ENCODE assay signal across 18 cellular contexts in the genomic region with DNA sequence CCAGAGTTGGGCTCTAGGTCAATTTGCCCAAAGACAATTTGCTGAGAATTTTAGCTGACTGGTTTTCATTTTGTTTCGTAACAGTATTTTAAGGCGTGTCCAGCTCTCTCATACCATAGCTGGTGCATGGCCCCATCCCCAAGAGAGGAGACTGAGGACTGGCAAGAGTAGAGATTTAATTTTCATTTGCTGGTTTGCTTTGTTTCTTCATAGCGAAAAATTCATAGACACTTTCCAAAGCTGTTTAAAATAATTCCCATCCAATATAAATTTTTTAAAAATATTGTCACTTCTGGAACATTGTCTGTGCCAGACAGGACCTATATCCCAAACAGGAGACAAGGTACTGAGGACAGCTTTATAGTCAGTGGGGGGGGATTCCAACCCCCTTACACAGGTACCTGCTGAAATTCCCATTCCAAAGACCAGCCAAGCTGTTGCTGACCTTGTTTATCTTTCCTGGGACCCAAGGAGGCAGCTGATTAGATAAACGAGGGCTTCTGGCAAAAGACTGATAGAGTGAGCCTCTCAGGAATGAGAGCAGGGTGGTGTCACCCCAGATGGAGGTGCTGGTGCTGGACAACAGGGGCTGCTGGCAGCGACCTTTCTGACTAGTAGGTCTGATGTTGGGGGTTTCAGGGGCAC. TPM values are rescaled to one million over a fixed set of nuclear protein-coding genes. Genes with fewer than 3 reads are reported as not detected.
DNase-seq lines count a peak whose midpoint lies in the region; ATAC-seq and TF ChIP-seq lines count a peak whose summit lies in the region.
"Had no signal": no experiment of that assay in that cellular context is flagged by ENCODE, and none has a peak within 500 bp of the region (broad histone marks: within the 10 kb centered on the region; RNA-seq: fewer than 3 reads in every experiment).

No MANE protein-coding gene starts in this region.

- TF ChIP-seq CTCF in lower lobe of right lung (IDR thresholded peaks at IDR 0.05) (no peak), transverse colon (IDR thresholded peaks at IDR 0.05) (no peak)

- TF ChIP-seq POLR2A in transverse colon (IDR thresholded peaks at IDR 0.05), result no peak

- H3K9me3 ChIP-seq in esophagus (ENCODE audit: control insufficient read depth in 2 of 2, insufficient read depth in 1 of 2, low read depth in 1 of 2, low read length in 1 of 2), result no peaks in the 10 kb centered on the region
- H3K9me3 ChIP-seq in lower lobe of right lung, result no peaks in the 10 kb centered on the region
- no peaks in the 10 kb centered on the region for H3K9me3 ChIP-seq in transverse colon
- H3K9me3 ChIP-seq: BLaER1 treated with 17β-estradiol and CSF1 and Interleukin-3, amounts not matched to agents 10 nM and 100 nM; tibial nerve had no signal

- intact Hi-C loops in lower lobe of right lung (cut with DNase I) (no loop called here), transverse colon (cut with DNase I; ENCODE audit: low total_unique reads) (no loop called here)

- H3K27ac ChIP-seq in esophagus (ENCODE audit: low read depth in 2 of 2, low read length in 1 of 2) (peak overlapping the region; percentile 35 to 96), lower lobe of right lung (peak overlapping the region; percentile 58), transverse colon (peak overlapping the region; percentile 27 to 57 (median 52))
- H3K27ac ChIP-seq: 22Rv1 had no signal

- ATAC-seq in lower lobe of right lung (peak; percentile 0 to 2), HG03097 (IDR thresholded peaks at IDR 0.05; ENCODE audit: low FRiP score, unreplicated experiment) (no peak)

- in situ Hi-C loops in transverse colon (cut with MboI; ENCODE audit: low pct_ligation_motif_present in 1 of 4, low pct_unique_long_range_greater_than_20kb in 1 of 4, low sequenced_read_pairs in 3 of 4), result no loop called here

- WGBS in esophagus, 2 donors, result 63 to 69% methylated on average over 5 of the region's 5 CpGs
- WGBS in transverse colon (ENCODE audit: low coverage in 1 of 2), 2 donors, result 79 to 100% methylated on average over 3 to 5 of the region's 5 CpGs

- no peak for TF ChIP-seq EP300 in transverse colon (IDR thresholded peaks at IDR 0.05; ENCODE audit: low read depth)

- DNase-seq in DMS 273 (lab: John Stamatoyannopoulos, UW; ENCODE audit: unreplicated experiment) (peak; percentile 68), DMS 273 treated with DMSO at 0.1 percent for 48 hours (lab: John Stamatoyannopoulos, UW) (no peak), lower lobe of right lung (no peak), transverse colon (no peak), NCI-H446 (lab: John Stamatoyannopoulos, UW) (no peak), NCI-H69 (lab: John Stamatoyannopoulos, UW) (no peak)
- DNase-seq: activated gamma-delta T cell; DMS53; kidney; NCI-H748 treated with DMSO at 0.1 percent for 48 hours; occipital lobe; stimulated activated CD4-positive, alpha-beta T cell treated with anti-CD3 and anti-CD28 coated beads, Interleukin-4, amount 100 ng/mL, for 24 hours; stimulated activated CD8-positive, alpha-beta memory T cell treated with anti-CD3 and anti-CD28 coated beads, Interleukin-4, amount 100 ng/mL, for 48 hours had no signal

- H3K4me1 ChIP-seq in esophagus (ENCODE audit: control insufficient read depth in 2 of 2, insufficient read depth in 2 of 2, low read length in 1 of 2), result peaks cover 13 to 21% of the 10 kb centered on the region in 2 donors
- H3K4me1 ChIP-seq in lower lobe of right lung, result peaks cover 44% of the 10 kb centered on the region
- peaks cover 7 to 30% (median 13%) of the 10 kb centered on the region in 4 donors for H3K4me1 ChIP-seq in transverse colon

- H3K27me3 ChIP-seq in esophagus (ENCODE audit: control insufficient read depth in 1 of 2, insufficient read depth in 2 of 2, low read length in 2 of 2) (no peaks in the 10 kb centered on the region), lower lobe of right lung (ENCODE audit: low read depth) (no peaks in the 10 kb centered on the region), transverse colon (no peaks in the 10 kb centered on the region)
- H3K27me3 ChIP-seq: tibial nerve had no signal

- H3K36me3 ChIP-seq in esophagus (ENCODE audit: control insufficient read depth in 2 of 2, insufficient read depth in 2 of 2, low read length in 1 of 2) (no peaks in the 10 kb centered on the region), lower lobe of right lung (no peaks in the 10 kb centered on the region), transverse colon (no peaks in the 10 kb centered on the region)
- H3K36me3 ChIP-seq: BLaER1 treated with 17β-estradiol and CSF1 and Interleukin-3, amounts not matched to agents 10 nM and 100 nM; tibial nerve had no signal

- no peak overlapping the region for H3K4me3 ChIP-seq in esophagus (ENCODE audit: low read depth in 1 of 2, low read length in 2 of 2)
- no peak overlapping the region for H3K4me3 ChIP-seq in lower lobe of right lung
- no peak overlapping the region for H3K4me3 ChIP-seq in transverse colon
- H3K4me3 ChIP-seq: BLaER1 treated with 17β-estradiol and CSF1 and Interleukin-3, amounts not matched to agents 10 nM and 100 nM; tibial nerve had no signal

RNA-seq across cellular contexts. Expression of a gene that starts 6.8 kb away (rescaled TPM):
- polyA plus RNA-seq in esophagus, result 1 to 10 TPM; 1.9 to 5.8 TPM
- total RNA-seq in lower lobe of right lung (11.4 TPM), transverse colon (10 to 100 TPM; 11.0 to 30.8 (median 13.1) TPM)
